ENCODE assay signal across 22 cellular contexts in the genomic region with DNA sequence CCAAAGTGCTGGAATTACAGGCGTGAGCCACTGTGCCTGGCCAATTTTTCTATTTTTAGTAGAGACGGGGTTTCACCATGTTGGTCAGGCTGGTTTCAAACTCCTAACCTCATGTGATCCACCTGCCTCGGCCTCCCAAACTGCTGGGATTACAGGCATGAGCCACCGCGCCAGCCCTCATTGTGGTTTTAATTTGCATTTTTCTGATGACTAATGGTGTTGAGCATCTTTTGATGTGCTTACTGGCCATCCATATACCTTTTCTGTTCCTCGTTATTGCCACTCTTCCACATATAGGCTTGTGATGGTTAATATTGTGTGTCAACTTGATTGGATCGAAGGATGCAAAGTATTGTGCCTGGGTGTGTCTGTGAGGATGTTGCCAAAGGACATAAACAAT. TPM values are rescaled to one million over a fixed set of nuclear protein-coding genes. Genes with fewer than 3 reads are reported as not detected.
DNase-seq lines count a peak whose midpoint lies in the region; ATAC-seq, FAIRE-seq and TF ChIP-seq lines count a peak whose summit lies in the region.
"Had no signal": no experiment of that assay in that cellular context is flagged by ENCODE, and none has a peak within 500 bp of the region (broad histone marks: within the 10 kb centered on the region; RNA-seq: fewer than 3 reads in every experiment).

No MANE protein-coding gene starts in this region.

- H3K9ac ChIP-seq in HepG2 (ENCODE audit: insufficient read depth, low read depth, low read length), result no peak overlapping the region

- intact Hi-C loops in HepG2 (cut with micrococcal nuclease; ENCODE audit: unreplicated experiment) (no loop called here), right lobe of liver (cut with DNase I) (no loop called here)

- POLR2A ChIA-PET in HepG2 (lab: Yijun Ruan, JAX), result interaction anchor here (2.2 to 3.9 kb wide), 3 partner anchors 18 to 98 kb away, joined by 17 to 36 read pairs (median 19); partner anchors contain the start of gene ENAH

- no TSS peak for BruUV-seq in HepG2 (replicated peaks; lab: Mats Ljungman, UMichigan)

- H3K4me1 ChIP-seq in HepG2 (ENCODE audit: insufficient read depth, low read length) (peaks cover 21% of the 10 kb centered on the region), right lobe of liver (no peaks in the 10 kb centered on the region), SJCRH30 (peaks cover 19% of the 10 kb centered on the region), hepatocyte (ENCODE audit: insufficient read depth) (peaks cover 8% of the 10 kb centered on the region)

- CTCF ChIA-PET in HepG2 (lab: Yijun Ruan, JAX; ENCODE audit: low intra/inter-chr PET ratio, low total read pairs), result no interaction called here

- FAIRE-seq in HepG2 (lab: Jason Lieb, UNC), result no peak
- no peak for FAIRE-seq in frontal cortex (lab: Jason Lieb, UNC)
- FAIRE-seq: GM12891, GM19239 had no signal

- ATAC-seq in HepG2 (no peak), right lobe of liver (no peak), T-helper 17 cell (no peak), HG02642 (IDR thresholded peaks at IDR 0.05; ENCODE audit: poor library complexity, unreplicated experiment) (no peak)
- ATAC-seq: GM23338, HCT116 had no signal

- H3K36me3 ChIP-seq in HepG2 (replicated peaks in 1 of 2; ENCODE audit: control insufficient read depth in 1 of 2, insufficient read depth in 2 of 2, low read length in 2 of 2) (no peaks in the 10 kb centered on the region), right lobe of liver (no peaks in the 10 kb centered on the region), SJCRH30 (no peaks in the 10 kb centered on the region), hepatocyte (replicated peaks; ENCODE audit: insufficient read depth, low read depth) (no peaks in the 10 kb centered on the region)
- H3K36me3 ChIP-seq: BE2C had no signal

- H3K9me3 ChIP-seq in HepG2 (ENCODE audit: low read length) (no peaks in the 10 kb centered on the region), right lobe of liver (no peaks in the 10 kb centered on the region), SJCRH30 (replicated peaks) (no peaks in the 10 kb centered on the region), hepatocyte (ENCODE audit: low read depth) (no peaks in the 10 kb centered on the region), T-helper 17 cell (ENCODE audit: control insufficient read depth, low read length, poor library complexity, severe bottlenecking) (no peaks in the 10 kb centered on the region)
- H3K9me3 ChIP-seq: BE2C had no signal

- TF ChIP-seq EP300 in HepG2 (IDR thresholded peaks at IDR 0.05; ENCODE audit: low read depth in 2 of 2, low read length in 2 of 2) (no peak), HepG2 (CRISPR knock-in tag; IDR thresholded peaks at IDR 0.05; ENCODE audit: borderline replicate concordance) (no peak)

- no peak overlapping the region for H3K4me3 Mint-ChIP-seq in T-helper 17 cell
- H3K4me3 Mint-ChIP-seq: CD4-positive, CD25-positive, alpha-beta regulatory T cell; GM23338 had no signal

- no peak for TF ChIP-seq POLR2A in HepG2 (IDR thresholded peaks at IDR 0.05; ENCODE audit: insufficient read depth in 1 of 2, low read depth in 2 of 2, low read length in 2 of 2)
- no peak for TF ChIP-seq POLR2A in right lobe of liver (IDR thresholded peaks at IDR 0.05)

- H4K20me1 ChIP-seq in HepG2 (ENCODE audit: insufficient read depth, low read length), result no peaks in the 10 kb centered on the region
- H4K20me1 ChIP-seq in hepatocyte (ENCODE audit: insufficient read depth, poor library complexity, severe bottlenecking), result no peaks in the 10 kb centered on the region

- no peak overlapping the region for H3K27ac Mint-ChIP-seq in T-helper 17 cell
- H3K27ac Mint-ChIP-seq: CD4-positive, CD25-positive, alpha-beta regulatory T cell; GM23338 had no signal

- no peak for TF ChIP-seq CTCF in HepG2 (CRISPR knock-in tag; IDR thresholded peaks at IDR 0.05)
- TF ChIP-seq CTCF in right lobe of liver (IDR thresholded peaks at IDR 0.05), result no peak
- TF ChIP-seq CTCF in hepatocyte (IDR thresholded peaks at IDR 0.05; ENCODE audit: poor library complexity), result no peak

- H3K4me2 ChIP-seq in HepG2 (ENCODE audit: low read depth, low read length) (no peak overlapping the region), hepatocyte (no peak overlapping the region)
- H3K4me2 ChIP-seq: GM23338 had no signal

- peaks cover 2% of the 10 kb centered on the region for H3K4me1 Mint-ChIP-seq in T-helper 17 cell
- H3K4me1 Mint-ChIP-seq: CD4-positive, CD25-positive, alpha-beta regulatory T cell had no signal

- 94% methylated on average over 7 of the region's 7 CpGs for WGBS in HepG2 (ENCODE audit: low lambda C conversion rate)
- 92% methylated on average over 6 of the region's 7 CpGs for WGBS in right lobe of liver (ENCODE audit: insufficient coverage, low coverage, low lambda C conversion rate, missing lambda C conversion rate)
- 86% methylated on average over 7 of the region's 7 CpGs for WGBS in hepatocyte (ENCODE audit: low lambda C conversion rate, missing lambda C conversion rate)

- DNase-seq in HepG2 (ENCODE audit: low spot score) (no peak), right lobe of liver (no peak), SJCRH30 (peak in 1 of 2 experiments; percentile 37), hepatocyte (ENCODE audit: low spot score) (no peak), T-helper 17 cell (no peak), frontal cortex (ENCODE audit: low spot score in 2 of 2) (no peak), MV-4-11 (lab: John Stamatoyannopoulos, UW) (no peak)
- DNase-seq: 8988T; CD4-positive, CD25-positive, alpha-beta regulatory T cell; COR-L47; DMS153; NCI-H1417; NCI-H187; NCI-H2107; NCI-H510A treated with DMSO at 0.1 percent for 48 hours; NCI-H82 had no signal

- H3K27me3 ChIP-seq in HepG2 (ENCODE audit: control insufficient read depth in 1 of 2, insufficient read depth in 2 of 2, low read length in 2 of 2) (no peaks in the 10 kb centered on the region), right lobe of liver (no peaks in the 10 kb centered on the region), SJCRH30 (no peaks in the 10 kb centered on the region), hepatocyte (no peaks in the 10 kb centered on the region)
- H3K27me3 ChIP-seq: BE2C had no signal

- no peaks in the 10 kb centered on the region for H3K9me2 ChIP-seq in hepatocyte (replicated peaks; ENCODE audit: insufficient read depth)

- H2AFZ ChIP-seq in HepG2 (ENCODE audit: low read length) (no peak overlapping the region), hepatocyte (no peak overlapping the region)
- H2AFZ ChIP-seq: GM23338 had no signal

- H3K27me3 Mint-ChIP-seq in T-helper 17 cell, result peaks cover 35% of the 10 kb centered on the region

- H3K79me2 ChIP-seq in HepG2 (ENCODE audit: insufficient read depth, low read length), result no peaks in the 10 kb centered on the region
- no peaks in the 10 kb centered on the region for H3K79me2 ChIP-seq in hepatocyte

- in situ Hi-C loops in HepG2 (cut with HindIII; ENCODE audit: extremely low pct_ligation_motif_present, low pct_unique_long_range_greater_than_20kb), result no loop called here

- peak overlapping the region; percentile 63 for H3K27ac ChIP-seq in HepG2 (ENCODE audit: extremely low read length, insufficient read depth, low read length)
- no peak overlapping the region for H3K27ac ChIP-seq in right lobe of liver
- peak overlapping the region; percentile 30 for H3K27ac ChIP-seq in SJCRH30
- peak overlapping the region; percentile 77 for H3K27ac ChIP-seq in hepatocyte

- H3K4me3 ChIP-seq in HepG2 (replicated peaks in 1 of 3; ENCODE audit: insufficient read depth in 1 of 3, low read depth in 2 of 3, low read length in 3 of 3) (no peak overlapping the region), right lobe of liver (no peak overlapping the region), SJCRH30 (no peak overlapping the region), hepatocyte (no peak overlapping the region)
- H3K4me3 ChIP-seq: GM23338 had no signal

- TF ChIP-seq RAD21 in HepG2 (CRISPR knock-in tag; IDR thresholded peaks at IDR 0.05), result no peak

- H3K36me3 Mint-ChIP-seq in T-helper 17 cell (ENCODE audit: low read depth), result no peaks in the 10 kb centered on the region
- H3K36me3 Mint-ChIP-seq: CD4-positive, CD25-positive, alpha-beta regulatory T cell had no signal

TF ChIP-seq in HepG2, 621 proteins besides CTCF, POLR2A, EP300 and RAD21 (continues in another document):
- TF ChIP-seq ZFP36 (IDR thresholded peaks at IDR 0.05; ENCODE audit: borderline replicate concordance, low read depth, low read length, partially characterized antibody) (no peak), PCBP1 (IDR thresholded peaks at IDR 0.05; ENCODE audit: borderline replicate concordance, low read depth, low read length) (no peak), RBM22 (optimal IDR thresholded peaks at IDR 0.05; ENCODE audit: low read length) (no peak), ZNF44 (CRISPR knock-in tag; IDR thresholded peaks at IDR 0.05) (no peak), AGO2 (optimal IDR thresholded peaks at IDR 0.05; ENCODE audit: low read depth, low read length) (no peak)

RNA-seq across cellular contexts. Expression of gene ENAH, which starts 17.4 kb away (rescaled TPM):
- total RNA-seq in HepG2 (2016; rRNA removed; fragmentation: Illumina TruSeq; extraction: Trizol) (58.3 and 60.2 TPM in 2 replicates), right lobe of liver (10 to 100 TPM in 5 of 6 experiments, 1 to 10 TPM in 1; 9.0 to 33.2 (median 20.8) TPM), hepatocyte (97.4 and 115 TPM in 2 replicates), T-helper 17 cell (under 1 TPM; 0.57 to 0.73 TPM), frontal cortex (48.5 TPM)
- 12.4 and 12.9 TPM in 2 replicates for total RNA-seq in HepG2 (2016; cell fraction: cytosol; rRNA removed; fragmentation: Illumina TruSeq; extraction: Trizol; ENCODE audit: low read depth)
- total RNA-seq in HepG2 (2016; cell fraction: insoluble cytoplasmic fraction; rRNA removed; fragmentation: Illumina TruSeq; extraction: Trizol), result 52.4 and 56.6 TPM in 2 replicates
- total RNA-seq in HepG2 (2016; cell fraction: membrane; rRNA removed; fragmentation: Illumina TruSeq; extraction: Trizol), result 39.4 and 43.3 TPM in 2 replicates
- total RNA-seq in HepG2 (2016; cell fraction: nucleus; rRNA removed; fragmentation: Illumina TruSeq; extraction: Trizol), result 34.5 and 40.2 TPM in 2 replicates
- polyA plus RNA-seq in HepG2 (2011; rRNA removed) (21.9 and 22.1 TPM in 2 replicates), hepatocyte (46.3 and 51.3 TPM in 2 replicates)
- polyA plus RNA-seq in HepG2 (2011; cell fraction: cytosol; rRNA removed), result 8.7 and 16.5 TPM in 2 replicates
- polyA plus RNA-seq in HepG2 (2011; cell fraction: nucleus; rRNA removed), result 15.6 and 18.2 TPM in 2 replicates
- 33.3 and 35.6 TPM in 2 replicates for polyA plus RNA-seq in HepG2 (2012)
- polyA plus RNA-seq in HepG2 (2016; cell fraction: cytosol; fragmentation: Illumina TruSeq; extraction: Trizol; ENCODE audit: low read depth), result 5.6 and 6.6 TPM in 2 replicates
- polyA plus RNA-seq in HepG2 (2016; cell fraction: insoluble cytoplasmic fraction; fragmentation: Illumina TruSeq; extraction: Trizol; ENCODE audit: low read depth), result 56.7 and 61.8 TPM in 2 replicates
- 22.3 and 23.2 TPM in 2 replicates for polyA plus RNA-seq in HepG2 (2016; cell fraction: membrane; fragmentation: Illumina TruSeq; extraction: Trizol; ENCODE audit: low read depth)
- 42.6 and 45.8 TPM in 2 replicates for polyA plus RNA-seq in HepG2 (2016; cell fraction: nucleus; fragmentation: Illumina TruSeq; extraction: Trizol; ENCODE audit: insufficient read depth, low read depth)
- polyA minus RNA-seq in HepG2 (2011; rRNA and poly(A)+ RNA removed; ENCODE audit: low replicate concordance), result 28.4 and 36.9 TPM in 2 replicates
- polyA minus RNA-seq in HepG2 (2011; cell fraction: cytosol; rRNA and poly(A)+ RNA removed), result 31.7 and 36.5 TPM in 2 replicates
- 39.4 and 49.1 TPM in 2 replicates for polyA minus RNA-seq in HepG2 (2011; cell fraction: nucleus; rRNA and poly(A)+ RNA removed)
- 206 and 246 TPM in 2 replicates for total RNA-seq in SJCRH30 (2014; rRNA removed; shearing (Covaris generic))
- total RNA-seq: CD4-positive, CD25-positive, alpha-beta regulatory T cell had no signal

Comparison
In these comparisons a context has a peak if more than half of its experiments do, and no peak if none do; other contexts are left out.
1. H3K27ac ChIP-seq: peak in HepG2 (single experiment), SJCRH30 (single experiment) and hepatocyte (single experiment); none in right lobe of liver (0 of 3).
2. RNA of gene ENAH, which starts 17.4 kb away (total RNA-seq): 206 to 246 TPM in SJCRH30, 97.4 to 115 TPM in hepatocyte, 12.4 to 60.2 TPM in HepG2, 48.5 TPM in frontal cortex (single experiment) and 9.0 to 33.2 TPM in right lobe of liver; 0.57 to 0.73 TPM in T-helper 17 cell; every median in the first group is over 4 times any median in the second.